In genomic region chr12:89333564-89334252, GRCh38 we compare ENCODE assay signal across 8 cellular contexts. TPM values are rescaled to one million over a fixed set of nuclear protein-coding genes. Genes with fewer than 3 reads are reported as not detected.
DNase-seq lines count a peak whose midpoint lies in the region; ATAC-seq and TF ChIP-seq lines count a peak whose summit lies in the region.

No MANE protein-coding gene starts in this region.

- peaks cover 35% of the 10 kb centered on the region for H3K4me1 Mint-ChIP-seq in activated naive CD4-positive, alpha-beta T cell treated with anti-CD3 and anti-CD28 coated beads, Interleukin-2, amount 10 ng/mL, durations not matched to agents 7 days and 5 days

- H3K27me3 Mint-ChIP-seq in activated naive CD4-positive, alpha-beta T cell treated with anti-CD3 and anti-CD28 coated beads, Interleukin-2, amount 10 ng/mL, durations not matched to agents 7 days and 5 days, result peaks cover under 1% of the 10 kb centered on the region

- H3K9ac ChIP-seq in Karpas-422 (ENCODE audit: low read length), result no peak overlapping the region

- no peaks in the 10 kb centered on the region for H3K36me3 ChIP-seq in osteoblast (ENCODE audit: insufficient read depth, low read length)
- H3K36me3 ChIP-seq in Karpas-422 (ENCODE audit: insufficient read depth, low read length), result no peaks in the 10 kb centered on the region

- peak overlapping the region; percentile 49 for H2AFZ ChIP-seq in osteoblast (ENCODE audit: low read length)
- no peak overlapping the region for H2AFZ ChIP-seq in Karpas-422 (ENCODE audit: low read length)

- TF ChIP-seq CTCF in osteoblast (IDR thresholded peaks at IDR 0.05; ENCODE audit: extremely low read depth, low read depth, low read length), result no peak

- H3K27ac ChIP-seq in osteoblast (ENCODE audit: low read depth, low read length) (no peak overlapping the region), Karpas-422 (ENCODE audit: low read length) (no peak overlapping the region)

- no peaks in the 10 kb centered on the region for H3K9me2 ChIP-seq in Karpas-422 (replicated peaks; ENCODE audit: insufficient read depth, low read length)

- no peaks in the 10 kb centered on the region for H4K20me1 ChIP-seq in osteoblast (ENCODE audit: insufficient read depth, low read length)
- H4K20me1 ChIP-seq in Karpas-422 (ENCODE audit: insufficient read depth, low read depth, low read length), result no peaks in the 10 kb centered on the region

- H3K36me3 Mint-ChIP-seq in activated naive CD4-positive, alpha-beta T cell treated with anti-CD3 and anti-CD28 coated beads, Interleukin-2, amount 10 ng/mL, durations not matched to agents 7 days and 5 days, result peaks cover 10% of the 10 kb centered on the region

- H3K4me3 ChIP-seq in osteoblast (ENCODE audit: insufficient read depth, low read length), result no peak overlapping the region
- H3K4me3 ChIP-seq in Karpas-422 (ENCODE audit: low read length), result no peak overlapping the region

- H3K27me3 ChIP-seq in osteoblast (ENCODE audit: insufficient read depth, low read length) (no peaks in the 10 kb centered on the region), Karpas-422 (ENCODE audit: low read length) (no peaks in the 10 kb centered on the region)

- CTCF ChIA-PET in activated naive CD4-positive, alpha-beta T cell treated with anti-CD3 and anti-CD28 coated beads, Interleukin-2, amount 10 ng/mL, durations not matched to agents 7 days and 5 days (lab: Charles Lee), result interaction anchor here (1.1 to 4.7 kb wide), 2 partner anchors 12 to 165 kb away, joined by 3 to 18 read pairs; no protein-coding TSS in a partner anchor

- peak overlapping the region; percentile 26 for H3K4me3 Mint-ChIP-seq in activated naive CD4-positive, alpha-beta T cell treated with anti-CD3 and anti-CD28 coated beads, Interleukin-2, amount 10 ng/mL, durations not matched to agents 7 days and 5 days

- H3K4me1 ChIP-seq in osteoblast (ENCODE audit: insufficient read depth, low read length) (peaks cover 13% of the 10 kb centered on the region), Karpas-422 (ENCODE audit: low read length) (peaks cover 22% of the 10 kb centered on the region)

- H3K4me2 ChIP-seq in osteoblast (ENCODE audit: insufficient read depth, low read length), result peak overlapping the region; percentile 34
- no peak overlapping the region for H3K4me2 ChIP-seq in Karpas-422 (ENCODE audit: low read depth, low read length, poor library complexity, severe bottlenecking)

- H3K9me3 ChIP-seq in osteoblast (ENCODE audit: low read depth, low read length) (peaks cover 2% of the 10 kb centered on the region), Karpas-422 (ENCODE audit: low read length) (0 out of 2 replicates have a peak, but pooled peaks cover 5% of the 10 kb centered on the region)

- no peaks in the 10 kb centered on the region for H3K79me2 ChIP-seq in osteoblast (ENCODE audit: insufficient read depth, low read length)
- no peaks in the 10 kb centered on the region for H3K79me2 ChIP-seq in Karpas-422 (ENCODE audit: low read length)

- peak; percentile 58 for ATAC-seq in HG03469 (IDR thresholded peaks at IDR 0.05; ENCODE audit: unreplicated experiment)

- H3K9me3 Mint-ChIP-seq in activated naive CD4-positive, alpha-beta T cell treated with anti-CD3 and anti-CD28 coated beads, Interleukin-2, amount 10 ng/mL, durations not matched to agents 7 days and 5 days, result peaks cover 14% of the 10 kb centered on the region

- peak overlapping the region; percentile 5 for H3K27ac Mint-ChIP-seq in activated naive CD4-positive, alpha-beta T cell treated with anti-CD3 and anti-CD28 coated beads, Interleukin-2, amount 10 ng/mL, durations not matched to agents 7 days and 5 days

- DNase-seq in NCI-H2029 (lab: John Stamatoyannopoulos, UW) (peak; percentile 35), NCI-H2029 treated with DMSO at 0.1 percent for 48 hours (lab: John Stamatoyannopoulos, UW) (no peak), osteoblast (ENCODE audit: insufficient read length, low spot score, missing footprints) (no peak), Karpas-422 (no peak), kidney tubule cell (ENCODE audit: low spot score) (no peak), kidney glomerular epithelial cell (lab: John Stamatoyannopoulos, UW) (no peak)
- peak; percentile 70 for DNase-seq in activated naive CD4-positive, alpha-beta T cell treated with anti-CD3 and anti-CD28 coated beads, Interleukin-2, amount 10 ng/mL, durations not matched to agents 7 days and 5 days

RNA-seq across cellular contexts. Expression of gene DUSP6, which starts 18.6 kb away (rescaled TPM):
- total RNA-seq in osteoblast, result 28.6 and 30.0 TPM in 2 replicates
- 67.2 and 109 TPM in 2 replicates for total RNA-seq in Karpas-422 (2014; rRNA removed; shearing (Covaris generic); ENCODE audit: low replicate concordance)

Comparison
In these comparisons a context has a peak if more than half of its experiments do, and no peak if none do; other contexts are left out.
1. DNase-seq: peak in NCI-H2029 (single experiment) and activated naive CD4-positive, alpha-beta T cell treated with anti-CD3 and anti-CD28 coated beads, Interleukin-2, amount 10 ng/mL, durations not matched to agents 7 days and 5 days (single experiment); none in NCI-H2029 treated with DMSO at 0.1 percent for 48 hours (single experiment), osteoblast (single experiment), Karpas-422 (single experiment), kidney tubule cell (single experiment) and kidney glomerular epithelial cell (single experiment).